ENCODE assay signal across 19 cellular contexts in genomic region chr14:23175823-23176222, GRCh38. TPM values are rescaled to one million over a fixed set of nuclear protein-coding genes. Genes with fewer than 3 reads are reported as not detected.
DNase-seq lines count a peak whose midpoint lies in the region; ATAC-seq and TF ChIP-seq lines count a peak whose summit lies in the region.
"Had no signal": no experiment of that assay in that cellular context is flagged by ENCODE, and none has a peak within 500 bp of the region (broad histone marks: within the 10 kb centered on the region; RNA-seq: fewer than 3 reads in every experiment).

No MANE protein-coding gene starts in this region.

- no peak overlapping the region for H3K4me2 ChIP-seq in neural progenitor cell

- H3K27ac Mint-ChIP-seq in neural progenitor cell: no peak overlapping the region
- H3K27ac Mint-ChIP-seq: activated B cell treated with CpG ODN at 0.5 μM for 24 hours; activated naive CD8-positive, alpha-beta T cell treated with anti-CD3 and anti-CD28 coated beads, Interleukin-2, amount 50 U/mL, for 24 hours; activated T-helper 17 cell treated with anti-CD3 and anti-CD28 coated beads, Interleukin-2, amount 50 U/mL, for 72 hours; T-helper 1 cell treated with Interleukin-12 subunit alpha and Interleukin-12 subunit beta and Interleukin-4 antibody, amounts not matched to agents 30 μg/mL and 1 μg/mL, for 36 hours had no signal

- H3K27ac ChIP-seq in RWPE1 (peak overlapping the region; percentile 68), neural progenitor cell (peak overlapping the region; percentile 92)

- H3K4me3 Mint-ChIP-seq in neural progenitor cell: no peak overlapping the region
- H3K4me3 Mint-ChIP-seq: activated B cell treated with CpG ODN at 0.5 μM for 24 hours; activated naive CD8-positive, alpha-beta T cell treated with anti-CD3 and anti-CD28 coated beads, Interleukin-2, amount 50 U/mL, for 24 hours; activated T-helper 17 cell treated with anti-CD3 and anti-CD28 coated beads, Interleukin-2, amount 50 U/mL, for 72 hours; T-helper 1 cell treated with Interleukin-12 subunit alpha and Interleukin-12 subunit beta and Interleukin-4 antibody, amounts not matched to agents 30 μg/mL and 1 μg/mL, for 36 hours had no signal

- H2AFZ ChIP-seq in neural progenitor cell (replicated peaks): no peak overlapping the region

- peaks cover 15% of the 10 kb centered on the region for H3K36me3 Mint-ChIP-seq in neural progenitor cell

- H3K36me3 ChIP-seq in endocrine pancreas (ENCODE audit: control insufficient read depth, insufficient read depth, low read length): no peaks in the 10 kb centered on the region
- no peaks in the 10 kb centered on the region for H3K36me3 ChIP-seq in neural progenitor cell

- H3K4me1 Mint-ChIP-seq in neural progenitor cell: peaks cover 53% of the 10 kb centered on the region
- H3K4me1 Mint-ChIP-seq: activated T-helper 17 cell treated with anti-CD3 and anti-CD28 coated beads, Interleukin-2, amount 50 U/mL, for 72 hours had no signal

- TF ChIP-seq CTCF in RWPE1 (conservative IDR thresholded peaks at IDR 0.05; ENCODE audit: low read depth) (no peak), neural progenitor cell (IDR thresholded peaks at IDR 0.05) (no peak)

- H3K4me1 ChIP-seq in endocrine pancreas (ENCODE audit: control insufficient read depth, insufficient read depth, low read length) (peaks cover 15% of the 10 kb centered on the region), neural progenitor cell (peaks cover 48% of the 10 kb centered on the region)

- no peaks in the 10 kb centered on the region for H3K9me3 ChIP-seq in endocrine pancreas (ENCODE audit: control insufficient read depth, low read length)
- no peaks in the 10 kb centered on the region for H3K9me3 ChIP-seq in neural progenitor cell (ENCODE audit: low read depth)

- H3K79me2 ChIP-seq in neural progenitor cell (ENCODE audit: low read depth): peaks cover 78% of the 10 kb centered on the region

- POLR2A ChIA-PET in RWPE1 (lab: Yijun Ruan, JAX; ENCODE audit: low non-redundant PET): no interaction called here

- CTCF ChIA-PET in RWPE1 (lab: Yijun Ruan, JAX): interaction anchor here (1.5 to 1.7 kb wide), 2 partner anchors 55 to 107 kb away, joined by 3 to 5 read pairs; no protein-coding TSS in a partner anchor

- peaks cover 41% of the 10 kb centered on the region for H3F3A ChIP-seq in neural progenitor cell (ENCODE audit: low read depth)

- H3K4me3 ChIP-seq in endocrine pancreas (ENCODE audit: control insufficient read depth, insufficient read depth, low read length) (no peak overlapping the region), neural progenitor cell (no peak overlapping the region)

- H3K27me3 Mint-ChIP-seq in neural progenitor cell (ENCODE audit: insufficient read depth, low read depth): no peaks in the 10 kb centered on the region

- H3K27me3 ChIP-seq in endocrine pancreas (ENCODE audit: control insufficient read depth, insufficient read depth, low read length) (no peaks in the 10 kb centered on the region), neural progenitor cell (no peaks in the 10 kb centered on the region)

- no peaks in the 10 kb centered on the region for H3K9me3 Mint-ChIP-seq in neural progenitor cell
- H3K9me3 Mint-ChIP-seq: activated B cell treated with CpG ODN at 0.5 μM for 24 hours; activated naive CD8-positive, alpha-beta T cell treated with anti-CD3 and anti-CD28 coated beads, Interleukin-2, amount 50 U/mL, for 24 hours; activated T-helper 17 cell treated with anti-CD3 and anti-CD28 coated beads, Interleukin-2, amount 50 U/mL, for 72 hours; T-helper 1 cell treated with Interleukin-12 subunit alpha and Interleukin-12 subunit beta and Interleukin-4 antibody, amounts not matched to agents 30 μg/mL and 1 μg/mL, for 36 hours had no signal

- ATAC-seq in GM19397 (IDR thresholded peaks at IDR 0.05; ENCODE audit: unreplicated experiment): no peak
- no peak for ATAC-seq in HG03378 (IDR thresholded peaks at IDR 0.05; ENCODE audit: unreplicated experiment)
- ATAC-seq: activated naive CD8-positive, alpha-beta T cell treated with anti-CD3 and anti-CD28 coated beads, Interleukin-2, amount 50 U/mL, for 24 hours; activated T-helper 17 cell treated with anti-CD3 and anti-CD28 coated beads, Interleukin-2, amount 50 U/mL, for 72 hours had no signal

- no peaks in the 10 kb centered on the region for H4K20me1 ChIP-seq in neural progenitor cell (ENCODE audit: low read depth)

- H3K9ac ChIP-seq in endocrine pancreas (ENCODE audit: control insufficient read depth, insufficient read depth, low read length) (peak overlapping the region; percentile 4), neural progenitor cell (no peak overlapping the region)

- peak; percentile 13 for DNase-seq in HT1080 (ENCODE audit: low read depth)
- no peak for DNase-seq in RWPE1 (ENCODE audit: low spot score)
- DNase-seq in neural progenitor cell (ENCODE audit: low spot score): no peak
- DNase-seq in activated CD4-positive, alpha-beta T cell treated with anti-CD3 and anti-CD28 coated beads for 4 hours: no peak
- no peak for DNase-seq in AG08396 (ENCODE audit: low spot score)
- DNase-seq: activated B cell treated with CpG ODN at 0.5 μM for 24 hours; activated naive CD8-positive, alpha-beta T cell treated with anti-CD3 and anti-CD28 coated beads, Interleukin-2, amount 50 U/mL, for 24 hours; NCI-H187; NCI-H774; nucleus accumbens; stimulated activated CD4-positive, alpha-beta T cell treated with anti-CD3 and anti-CD28 coated beads, Interleukin-2, amount 100 ng/mL, for 48 hours had no signal

RNA-seq across cellular contexts. Expression of gene SLC7A8, which starts 7.6 kb away (rescaled TPM):
- 0.06 and 0.50 TPM in 2 replicates for total RNA-seq in HT1080 (2014; rRNA removed; shearing (Covaris generic))
- polyA plus RNA-seq in HT1080 (2015; cell fraction: cytosol; rRNA removed): 0.46 and 1.9 TPM in 2 replicates
- polyA plus RNA-seq in HT1080 (2015; cell fraction: nucleus; rRNA removed): 0.88 and 1.2 TPM in 2 replicates
- 56.5 and 83.7 TPM in 2 replicates for total RNA-seq in neural progenitor cell (ENCODE audit: low replicate concordance)

RNA-seq across cellular contexts. Expression of gene CEBPE, which starts 56.8 kb away (rescaled TPM):
- total RNA-seq in HT1080 (2014; rRNA removed; shearing (Covaris generic)): 0.13 TPM in 1 of 2 replicates, not detected in the other
- polyA plus RNA-seq in HT1080 (2015; cell fraction: cytosol; rRNA removed): not detected in 2 replicates
- not detected in 2 replicates for polyA plus RNA-seq in HT1080 (2015; cell fraction: nucleus; rRNA removed)
- not detected in 2 replicates for total RNA-seq in neural progenitor cell (ENCODE audit: low replicate concordance)
- total RNA-seq: activated T-helper 17 cell treated with anti-CD3 and anti-CD28 coated beads, Interleukin-2, amount 50 U/mL, for 72 hours; chondrocyte; kidney epithelial cell; temporal lobe had no signal

Comparison
In these comparisons a context has a peak if more than half of its experiments do, and no peak if none do; other contexts are left out.
1. RNA of gene SLC7A8, which starts 7.6 kb away (total RNA-seq): 56.5 to 83.7 TPM in neural progenitor cell; 0.06 to 0.50 TPM in HT1080; every median in the first group is over 10 times any median in the second.